Comparison of ENCODE assay signal across 8 cellular contexts in genomic region chr1:92949937-92950817, GRCh38.
DNase-seq lines count a peak whose midpoint lies in the region; ATAC-seq and TF ChIP-seq lines count a peak whose summit lies in the region.

No MANE protein-coding gene starts in this region.

- peak overlapping the region; percentile 91 for H3K4me2 ChIP-seq in SU-DHL-6 (ENCODE audit: low read depth, low read length, poor library complexity, severe bottlenecking)

- H3K9ac ChIP-seq in SU-DHL-6 (ENCODE audit: low read length): peak overlapping the region; percentile 23

- H3K27ac ChIP-seq in SU-DHL-6 (ENCODE audit: low read depth, low read length): peak overlapping the region; percentile 98

- H3K79me2 ChIP-seq in SU-DHL-6 (ENCODE audit: insufficient read depth, low read length): peaks cover 97% of the 10 kb centered on the region

- H4K20me1 ChIP-seq in SU-DHL-6 (ENCODE audit: low read depth, low read length): no peaks in the 10 kb centered on the region

- no peaks in the 10 kb centered on the region for H3K9me3 ChIP-seq in SU-DHL-6 (ENCODE audit: insufficient read depth, low read length)

- H3K36me3 ChIP-seq in SU-DHL-6 (ENCODE audit: low read length): peaks cover 7% of the 10 kb centered on the region; the same call in 1 of the 2 replicates

- ATAC-seq in GM21717 (IDR thresholded peaks at IDR 0.05; ENCODE audit: unreplicated experiment) (peak; percentile 32), HG03025 (IDR thresholded peaks at IDR 0.05; ENCODE audit: low FRiP score, unreplicated experiment) (no peak), HG02938 (IDR thresholded peaks at IDR 0.05; ENCODE audit: unreplicated experiment) (no peak)

- no peaks in the 10 kb centered on the region for H3K27me3 ChIP-seq in SU-DHL-6 (ENCODE audit: low read length)

- no peak overlapping the region for H3K4me3 ChIP-seq in AG10803 (ENCODE audit: low read length)
- H3K4me3 ChIP-seq in SU-DHL-6 (ENCODE audit: insufficient read depth, low read length, poor library complexity, severe bottlenecking): no peak overlapping the region

- TF ChIP-seq CTCF in AG10803 (conservative IDR thresholded peaks at IDR 0.05; ENCODE audit: low read length): no peak
- no peak for TF ChIP-seq CTCF in SU-DHL-6 (IDR thresholded peaks at IDR 0.05; ENCODE audit: insufficient read depth, low read length, poor library complexity, severe bottlenecking)

- H3F3A ChIP-seq in SU-DHL-6 (ENCODE audit: insufficient read depth): peaks cover 49% of the 10 kb centered on the region

- DNase-seq in AG10803 (ENCODE audit: low read depth) (peak; percentile 89), glomerular visceral epithelial cell (ENCODE audit: extremely low spot score) (peak; percentile 58), SKM-1 treated with dmso at 0.1 percent for 144 hours (lab: John Stamatoyannopoulos, UW; ENCODE audit: unreplicated experiment) (no peak)
- DNase-seq in activated CD4-positive, alpha-beta T cell treated with anti-CD3 and anti-CD28 coated beads for 48 hours: no peak

- no peaks in the 10 kb centered on the region for H3K9me2 ChIP-seq in SU-DHL-6 (replicated peaks; ENCODE audit: insufficient read depth, low read length)

- H2AFZ ChIP-seq in SU-DHL-6 (ENCODE audit: low read depth, low read length, severe bottlenecking): no peak overlapping the region

Comparison
In these comparisons a context has a peak if more than half of its experiments do, and no peak if none do; other contexts are left out.
1. DNase-seq: peak in AG10803 (single experiment) and glomerular visceral epithelial cell (single experiment); none in SKM-1 treated with dmso at 0.1 percent for 144 hours (single experiment) and activated CD4-positive, alpha-beta T cell treated with anti-CD3 and anti-CD28 coated beads for 48 hours (single experiment).